19 cellular contexts compared by ENCODE assay signal in the genomic region with DNA sequence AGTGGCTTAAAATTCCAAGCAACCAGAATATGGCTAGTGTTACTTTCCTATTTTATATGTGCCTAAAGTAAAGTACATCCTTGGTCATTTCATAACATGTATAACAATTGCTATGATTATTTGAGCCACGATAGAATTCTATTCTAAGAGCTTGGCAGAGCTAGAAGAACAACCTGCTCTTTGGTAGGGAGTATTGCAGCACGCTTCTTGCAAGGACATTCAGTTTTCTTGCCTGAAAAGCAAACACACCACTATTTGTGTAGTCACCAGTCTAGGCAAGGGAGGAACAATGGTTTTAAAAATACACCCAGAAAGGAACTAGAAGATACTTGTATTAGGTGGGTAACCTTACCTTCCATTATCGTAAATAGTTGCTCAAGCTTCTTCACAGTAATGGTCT. TPM values are rescaled to one million over a fixed set of nuclear protein-coding genes. Genes with fewer than 3 reads are reported as not detected.
DNase-seq lines count a peak whose midpoint lies in the region; ATAC-seq and TF ChIP-seq lines count a peak whose summit lies in the region.
"Had no signal": no experiment of that assay in that cellular context is flagged by ENCODE, and none has a peak within 500 bp of the region (broad histone marks: within the 10 kb centered on the region; RNA-seq: fewer than 3 reads in every experiment).

No MANE protein-coding gene starts in this region.

- intact Hi-C loops in esophagus muscularis mucosa (cut with DNase I): loop anchor here (5.0 kb wide), 1 partner anchor 50 kb away; a partner anchor contains a TSS
- intact Hi-C loops in vagina (cut with DNase I): no loop called here

- DNase-seq in T-helper 17 cell: no peak
- DNase-seq in esophagus muscularis mucosa (ENCODE audit: extremely low spot score): no peak
- peak; percentile 8 for DNase-seq in midbrain (lab: John Stamatoyannopoulos, UW)
- DNase-seq in suprapubic skin (ENCODE audit: low spot score in 2 of 2): no peak
- no peak for DNase-seq in vagina (ENCODE audit: extremely low spot score in 2 of 2)
- no peak for DNase-seq in NCI-H2081 treated with DMSO at 0.1 percent for 48 hours (lab: John Stamatoyannopoulos, UW)
- DNase-seq in MG63: no peak
- DNase-seq: activated CD8-positive, alpha-beta memory T cell treated with anti-CD3 and anti-CD28 coated beads, Interleukin-2, amount 50 U/mL, for 48 hours; CD4-positive, alpha-beta memory T cell; DMS153; foreskin melanocyte; KG1; MV-4-11; NCI-H1694; NCI-H82; SIG-M5; T-helper 1 cell had no signal

- no peak overlapping the region for H3K4me3 ChIP-seq in esophagus muscularis mucosa
- H3K4me3 ChIP-seq in suprapubic skin: no peak overlapping the region
- H3K4me3 ChIP-seq in vagina: no peak overlapping the region
- H3K4me3 ChIP-seq in MG63: no peak overlapping the region

- H3K4me1 Mint-ChIP-seq in T-helper 17 cell: peaks cover 25% of the 10 kb centered on the region

- TF ChIP-seq POLR2A in esophagus muscularis mucosa (IDR thresholded peaks at IDR 0.05; ENCODE audit: low read depth) (no peak), suprapubic skin (IDR thresholded peaks at IDR 0.05) (no peak), vagina (IDR thresholded peaks at IDR 0.05) (no peak)

- H3K36me3 ChIP-seq in esophagus muscularis mucosa (peaks cover 3 to 16% (median 9%) of the 10 kb centered on the region in 4 donors), suprapubic skin (peaks cover 4% of the 10 kb centered on the region), vagina (peaks cover 0 to 10% of the 10 kb centered on the region in 2 donors), MG63 (0 out of 2 replicates have a peak, but pooled peaks cover 2% of the 10 kb centered on the region)

- no peak overlapping the region for H3K4me3 Mint-ChIP-seq in T-helper 17 cell
- H3K4me3 Mint-ChIP-seq: CD4-positive, alpha-beta memory T cell had no signal

- no peaks in the 10 kb centered on the region for H3K9me3 ChIP-seq in T-helper 17 cell (ENCODE audit: control insufficient read depth, low read length, poor library complexity, severe bottlenecking)
- no peaks in the 10 kb centered on the region for H3K9me3 ChIP-seq in esophagus muscularis mucosa
- no peaks in the 10 kb centered on the region for H3K9me3 ChIP-seq in suprapubic skin
- H3K9me3 ChIP-seq in vagina: no peaks in the 10 kb centered on the region
- no peaks in the 10 kb centered on the region for H3K9me3 ChIP-seq in MG63

- 60% methylated on average over 3 of the region's 3 CpGs for WGBS in esophagus muscularis mucosa
- 82% methylated on average over 3 of the region's 3 CpGs for WGBS in suprapubic skin

- H3K27me3 Mint-ChIP-seq in T-helper 17 cell: no peaks in the 10 kb centered on the region
- H3K27me3 Mint-ChIP-seq: CD4-positive, alpha-beta memory T cell had no signal

- peak; percentile 83 for TF ChIP-seq EP300 in esophagus muscularis mucosa (IDR thresholded peaks at IDR 0.05)
- peak; percentile 57 for TF ChIP-seq EP300 in suprapubic skin (IDR thresholded peaks at IDR 0.05)

- H3K27ac ChIP-seq in esophagus muscularis mucosa (replicated peaks in 1 of 4) (peak overlapping the region; percentile 77 to 87 (median 82)), suprapubic skin (peak overlapping the region; percentile 45), vagina (no peak overlapping the region)
- H3K27ac ChIP-seq: epithelial cell of prostate had no signal

- no peaks in the 10 kb centered on the region for H3K27me3 ChIP-seq in esophagus muscularis mucosa
- no peaks in the 10 kb centered on the region for H3K27me3 ChIP-seq in suprapubic skin
- no peaks in the 10 kb centered on the region for H3K27me3 ChIP-seq in vagina
- no peaks in the 10 kb centered on the region for H3K27me3 ChIP-seq in MG63

- ATAC-seq in T-helper 17 cell (no peak), HG03025 (IDR thresholded peaks at IDR 0.05; ENCODE audit: low FRiP score, unreplicated experiment) (no peak)

- no peak for TF ChIP-seq CTCF in esophagus muscularis mucosa (IDR thresholded peaks at IDR 0.05)
- TF ChIP-seq CTCF in suprapubic skin (IDR thresholded peaks at IDR 0.05): no peak
- no peak for TF ChIP-seq CTCF in vagina (IDR thresholded peaks at IDR 0.05)

- peaks cover 3% of the 10 kb centered on the region for H3K36me3 Mint-ChIP-seq in T-helper 17 cell (ENCODE audit: low read depth)

- H3K4me1 ChIP-seq in esophagus muscularis mucosa (peaks cover 31 to 79% (median 63%) of the 10 kb centered on the region in 4 donors), suprapubic skin (peaks cover 14% of the 10 kb centered on the region), vagina (peaks cover 27% of the 10 kb centered on the region)

- H3K27ac Mint-ChIP-seq in T-helper 17 cell: peak overlapping the region; percentile 53

RNA-seq across cellular contexts. Expression of a gene that starts 51.5 kb away (rescaled TPM):
- total RNA-seq in T-helper 17 cell (10 to 100 TPM; 70.8 to 94.0 TPM), esophagus muscularis mucosa (10 to 100 TPM; 55.4 to 74.7 (median 61.9) TPM), suprapubic skin (10 to 100 TPM; 20.2 to 26.2 (median 24.3) TPM), vagina (20.6 TPM)
- total RNA-seq in MG63 (2014; rRNA removed; shearing (Covaris generic); ENCODE audit: low replicate concordance): 10.5 and 11.2 TPM in 2 replicates

RNA-seq across cellular contexts. Expression of a gene that starts 51.7 kb away (rescaled TPM):
- 10 to 100 TPM in 1 of 2 donors, 1 to 10 TPM in 1; 6.7 to 10.2 TPM for total RNA-seq in T-helper 17 cell
- total RNA-seq in esophagus muscularis mucosa: 10 to 100 TPM in 2 of 4 donors, 1 to 10 TPM in 2; 9.1 to 12.9 (median 11.4) TPM
- total RNA-seq in suprapubic skin: 10 to 100 TPM in 3 of 4 donors, 1 to 10 TPM in 1; 9.9 to 15.0 (median 12.1) TPM
- 6.9 TPM for total RNA-seq in vagina
- total RNA-seq in MG63 (2014; rRNA removed; shearing (Covaris generic); ENCODE audit: low replicate concordance): 10.9 and 13.3 TPM in 2 replicates
